Comparison of ENCODE assay signal across 8 cellular contexts in the genomic region with DNA sequence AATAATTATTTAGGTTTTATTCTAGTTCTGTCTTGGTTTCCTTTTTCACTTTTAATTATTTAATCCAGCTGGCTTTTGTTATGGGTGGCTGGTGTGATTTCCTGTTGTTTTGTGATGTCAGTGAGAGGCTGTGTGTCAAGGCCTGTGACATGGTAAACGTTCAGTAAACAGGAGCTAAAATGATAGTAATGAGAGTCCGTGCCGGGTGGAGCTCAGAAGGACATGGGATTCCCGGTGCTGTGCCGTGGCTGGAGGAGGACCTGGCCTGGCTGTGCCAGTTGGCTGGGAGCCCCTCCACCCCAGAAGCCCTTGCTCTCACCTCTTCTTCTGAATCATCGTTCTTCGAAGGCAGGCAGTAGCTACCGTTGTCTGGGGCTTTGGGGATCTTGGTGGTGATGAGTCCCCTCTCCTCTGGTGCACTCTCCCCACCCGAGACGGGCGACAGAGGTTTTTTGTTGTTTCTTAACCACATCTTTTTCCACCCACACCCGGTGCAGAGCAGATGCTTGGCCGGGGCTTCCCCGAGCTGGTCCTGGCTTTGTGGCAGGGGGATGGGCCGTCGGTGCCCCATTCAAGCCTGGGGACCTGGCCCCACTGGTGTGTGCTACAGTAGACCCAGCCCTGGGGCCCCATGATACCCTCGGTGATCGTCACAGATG. TPM values are rescaled to one million over a fixed set of nuclear protein-coding genes. Genes with fewer than 3 reads are reported as not detected.
DNase-seq lines count a peak whose midpoint lies in the region; ATAC-seq and TF ChIP-seq lines count a peak whose summit lies in the region.

No MANE protein-coding gene starts in this region.

- H4K91ac ChIP-seq in neuronal stem cell (ENCODE audit: low read depth, low read length, poor library complexity) = no peak overlapping the region

- ATAC-seq in GM21576 (IDR thresholded peaks at IDR 0.05; ENCODE audit: unreplicated experiment) = peak; percentile 46
- peak; percentile 73 for ATAC-seq in effector memory CD8-positive, alpha-beta T cell (replicated peaks)

- H3K36me3 ChIP-seq in neuronal stem cell (replicated peaks in 1 of 2; ENCODE audit: control insufficient read depth in 2 of 2, insufficient read depth in 2 of 2, low read length in 2 of 2) = no peaks in the 10 kb centered on the region
- H3K36me3 ChIP-seq in testis (ENCODE audit: low read depth, missing control alignments) = no peaks in the 10 kb centered on the region

- peak; percentile 44 for DNase-seq in DMS153 treated with DMSO at 0.1 percent for 48 hours (lab: John Stamatoyannopoulos, UW; ENCODE audit: unreplicated experiment)
- peak; percentile 73 for DNase-seq in M059J (ENCODE audit: low read depth)
- DNase-seq in activated CD8-positive, alpha-beta memory T cell treated with anti-CD3 and anti-CD28 coated beads for 4 hours (ENCODE audit: low read depth in 2 of 2) = peak; percentile 75 to 86
- DNase-seq in effector memory CD8-positive, alpha-beta T cell = peak; percentile 88 to 90 (median 90)
- no peak for DNase-seq in neuronal stem cell (ENCODE audit: low spot score)
- DNase-seq in testis = peak; percentile 65
- DNase-seq in NCI-H1694 treated with DMSO at 0.1 percent for 48 hours (lab: John Stamatoyannopoulos, UW) = no peak

- H3K4me2 ChIP-seq in neuronal stem cell (ENCODE audit: insufficient read depth, low read length, poor library complexity, severe bottlenecking) = no peak overlapping the region

- no CpG with 5 or more reads among the region's 18 CpGs for WGBS in neuronal stem cell (ENCODE audit: extremely low coverage in 2 of 2, insufficient read length in 2 of 2, insufficient replicate concordance in 1 of 2), 2 donors
- WGBS in testis, 2 donors = 18 to 24% methylated on average over 12 to 18 of the region's 18 CpGs

- no peak overlapping the region for H3K23ac ChIP-seq in neuronal stem cell (ENCODE audit: low read depth, low read length, poor library complexity)

- no peak for TF ChIP-seq POLR2A in testis (IDR thresholded peaks at IDR 0.05)

- H4K8ac ChIP-seq in neuronal stem cell (ENCODE audit: low read depth, low read length) = no peak overlapping the region

- intact Hi-C loops in testis (cut with DNase I; ENCODE audit: low total_unique reads) = no loop called here

- H3K9ac ChIP-seq in neuronal stem cell (ENCODE audit: low read depth, low read length, poor library complexity) = no peak overlapping the region

- H3K4ac ChIP-seq in neuronal stem cell (ENCODE audit: low read length) = no peak overlapping the region

- H2AFZ ChIP-seq in neuronal stem cell (ENCODE audit: low read length) = no peak overlapping the region

- no peak for TF ChIP-seq CTCF in testis (IDR thresholded peaks at IDR 0.05)

- no peak overlapping the region for H2BK15ac ChIP-seq in neuronal stem cell (ENCODE audit: low read length)

- H3K27me3 ChIP-seq in neuronal stem cell (ENCODE audit: control insufficient read depth in 3 of 3, insufficient read depth in 3 of 3, low read depth in 1 of 3, low read length in 3 of 3) = no peaks in the 10 kb centered on the region
- no peaks in the 10 kb centered on the region for H3K27me3 ChIP-seq in testis

- H2BK12ac ChIP-seq in neuronal stem cell (ENCODE audit: low read length) = no peak overlapping the region

- no peak overlapping the region for H3K14ac ChIP-seq in neuronal stem cell (ENCODE audit: low read length)

- peak overlapping the region; percentile 93 to 94 for H3K4me3 Mint-ChIP-seq in effector memory CD8-positive, alpha-beta T cell

- H3K36me3 Mint-ChIP-seq in effector memory CD8-positive, alpha-beta T cell (ENCODE audit: insufficient read depth) = peaks cover 71% of the 10 kb centered on the region

- no peak overlapping the region for H2BK120ac ChIP-seq in neuronal stem cell (ENCODE audit: low read depth, low read length)

- H3K9me3 ChIP-seq in neuronal stem cell (replicated peaks in 1 of 2; ENCODE audit: control insufficient read depth in 2 of 2, insufficient read depth in 1 of 2, low read depth in 1 of 2, low read length in 2 of 2) (no peaks in the 10 kb centered on the region), testis (no peaks in the 10 kb centered on the region)

- H3K4me1 ChIP-seq in neuronal stem cell (ENCODE audit: control insufficient read depth in 2 of 2, insufficient read depth in 1 of 2, low read depth in 1 of 2, low read length in 2 of 2) (peaks cover 7 to 8% of the 10 kb centered on the region in 2 donors), testis (peaks cover 19% of the 10 kb centered on the region)

- peaks cover 9% of the 10 kb centered on the region for H3K79me1 ChIP-seq in neuronal stem cell (ENCODE audit: low read depth, low read length)

- peaks cover 89% of the 10 kb centered on the region in 2 donors for H3K4me1 Mint-ChIP-seq in effector memory CD8-positive, alpha-beta T cell (ENCODE audit: low read depth in 2 of 2)

- H3K18ac ChIP-seq in neuronal stem cell (ENCODE audit: low read length) = peak overlapping the region; percentile 66

- H2BK5ac ChIP-seq in neuronal stem cell (ENCODE audit: low read length) = peak overlapping the region; percentile 43

- peak overlapping the region; percentile 72 for H2AK5ac ChIP-seq in neuronal stem cell (ENCODE audit: low read depth, low read length)

- H3K27ac Mint-ChIP-seq in effector memory CD8-positive, alpha-beta T cell = peak overlapping the region; percentile 100

- no peak overlapping the region for H3K27ac ChIP-seq in neuronal stem cell (replicated peaks; ENCODE audit: low read length)
- H3K27ac ChIP-seq in testis = peak overlapping the region; percentile 55 to 65

- no peaks in the 10 kb centered on the region for H3K27me3 Mint-ChIP-seq in effector memory CD8-positive, alpha-beta T cell

- H3K9me3 Mint-ChIP-seq in effector memory CD8-positive, alpha-beta T cell = no peaks in the 10 kb centered on the region

- no peak overlapping the region for H3K4me3 ChIP-seq in neuronal stem cell (ENCODE audit: low read length in 2 of 2)
- H3K4me3 ChIP-seq in testis = no peak overlapping the region

RNA-seq across cellular contexts. Expression of gene SH2B3, which starts 29.1 kb away (rescaled TPM):
- 31.5 and 48.6 TPM in 2 replicates for total RNA-seq in M059J (2014; rRNA removed; shearing (Covaris generic))
- 6.5 TPM for polyA plus RNA-seq in neuronal stem cell (2013, experiment 1 of 2)
- polyA plus RNA-seq in neuronal stem cell (2013, experiment 2 of 2) = 6.3 TPM
- 10 to 100 TPM; 36.9 to 38.1 TPM for total RNA-seq in testis
- polyA plus RNA-seq in testis (ENCODE audit: insufficient read depth, low read depth, low replicate concordance) = 22.0 TPM

Comparison
In these comparisons a context has a peak if more than half of its experiments do, and no peak if none do; other contexts are left out.
1. DNase-seq: peak in DMS153 treated with DMSO at 0.1 percent for 48 hours (single experiment), M059J (single experiment), activated CD8-positive, alpha-beta memory T cell treated with anti-CD3 and anti-CD28 coated beads for 4 hours (2 of 2), effector memory CD8-positive, alpha-beta T cell (3 of 3) and testis (single experiment); none in neuronal stem cell (single experiment) and NCI-H1694 treated with DMSO at 0.1 percent for 48 hours (single experiment).